25 cellular contexts compared by ENCODE assay signal in genomic region chr6:134020071-134020470, GRCh38. TPM values are rescaled to one million over a fixed set of nuclear protein-coding genes. Genes with fewer than 3 reads are reported as not detected.
A peak's percentile ranks its signal among the peaks of the same experiment; 100 is the strongest.
DNase-seq lines count a peak whose midpoint lies in the region; ATAC-seq, FAIRE-seq and TF ChIP-seq lines count a peak whose summit lies in the region.
"Had no signal": no experiment of that assay in that cellular context is flagged by ENCODE, and none has a peak within 500 bp of the region (broad histone marks: within the 10 kb centered on the region; RNA-seq: fewer than 3 reads in every experiment).

No MANE protein-coding gene starts in this region.

- no peak overlapping the region for H3K9ac ChIP-seq in muscle layer of colon (ENCODE audit: low read length)
- H3K9ac ChIP-seq: GM23248 had no signal

- H3K4me1 ChIP-seq in ascending aorta, result peaks cover 0 to 5% of the 10 kb centered on the region in 2 donors
- peaks cover 18% of the 10 kb centered on the region for H3K4me1 ChIP-seq in muscle layer of colon (ENCODE audit: insufficient read depth, low read length)
- peaks cover 21 to 45% of the 10 kb centered on the region in 2 donors for H3K4me1 ChIP-seq in thoracic aorta (ENCODE audit: control insufficient read depth in 1 of 2, low read depth in 2 of 2)

- TF ChIP-seq CTCF in D721Med (IDR thresholded peaks at IDR 0.05; ENCODE audit: insufficient read depth, missing control alignments) (no peak), ascending aorta (IDR thresholded peaks at IDR 0.05) (no peak), thoracic aorta (IDR thresholded peaks at IDR 0.05) (no peak)

- no peak overlapping the region for H3K4me3 ChIP-seq in ascending aorta
- no peak overlapping the region for H3K4me3 ChIP-seq in muscle layer of colon (ENCODE audit: low read depth in 1 of 2, low read length in 2 of 2)
- H3K4me3 ChIP-seq in thoracic aorta, result peak overlapping the region; percentile 48
- H3K4me3 ChIP-seq: GM12878, GM23248, K562 had no signal

- H3K27ac ChIP-seq in ascending aorta, result peak overlapping the region; percentile 54 to 56
- H3K27ac ChIP-seq in muscle layer of colon (ENCODE audit: low read depth, low read length), result peak overlapping the region; percentile 8
- peak overlapping the region; percentile 69 to 75 for H3K27ac ChIP-seq in thoracic aorta
- H3K27ac ChIP-seq: GM23248, HL-60 had no signal

- DNase-seq in D721Med (ENCODE audit: insufficient read length, low spot score), result peak; percentile 21
- DNase-seq in ascending aorta (ENCODE audit: low spot score in 2 of 2), result no peak
- no peak for DNase-seq in thoracic aorta (ENCODE audit: low spot score)
- no peak for DNase-seq in NCI-H1436 treated with DMSO at 0.1 percent for 48 hours (lab: John Stamatoyannopoulos, UW)
- DNase-seq in ACHN, result no peak
- DNase-seq: CD4-positive, alpha-beta T cell; COR-L47; DMS 273 treated with DMSO at 0.1 percent for 48 hours; DMS79 treated with DMSO at 0.1 percent for 48 hours; GM23248; H9; MM.1S; NCI-H1092; NCI-H2029; NCI-H226; NCI-H510A treated with DMSO at 0.1 percent for 48 hours; NCI-H748 treated with DMSO at 0.1 percent for 48 hours had no signal

- peak; percentile 29 for ATAC-seq in thoracic aorta (ENCODE audit: insufficient number of reproducible peaks, low FRiP score, low read depth)
- ATAC-seq in HG03039 (IDR thresholded peaks at IDR 0.05; ENCODE audit: unreplicated experiment), result no peak
- ATAC-seq: GM12878, HepG2, K562, Panc1 had no signal

- H3K9me3 ChIP-seq in ascending aorta (no peaks in the 10 kb centered on the region), muscle layer of colon (ENCODE audit: low read length) (no peaks in the 10 kb centered on the region), thoracic aorta (no peaks in the 10 kb centered on the region)

- H3K36me3 ChIP-seq in ascending aorta (no peaks in the 10 kb centered on the region), muscle layer of colon (ENCODE audit: insufficient read depth, low read length) (no peaks in the 10 kb centered on the region), thoracic aorta (no peaks in the 10 kb centered on the region)

- no peak for FAIRE-seq in D721Med (lab: Jason Lieb, UNC)
- FAIRE-seq: GM12878, HepG2 had no signal

- intact Hi-C loops in ascending aorta (cut with DNase I), result no loop called here

- H3K27me3 ChIP-seq in ascending aorta, result no peaks in the 10 kb centered on the region
- H3K27me3 ChIP-seq in muscle layer of colon (ENCODE audit: control insufficient read depth in 1 of 2, insufficient read depth in 2 of 2, low read length in 2 of 2), result no peaks in the 10 kb centered on the region
- H3K27me3 ChIP-seq in thoracic aorta (replicated peaks; ENCODE audit: insufficient read depth), result no peaks in the 10 kb centered on the region

- in situ Hi-C loops in ACHN (cut with HindIII; ENCODE audit: low pct_ligation_motif_present, low pct_unique_long_range_greater_than_20kb, low sequenced_read_pairs), result no loop called here

RNA-seq across cellular contexts. Expression of gene SLC2A12, which starts 32.4 kb away (rescaled TPM):
- total RNA-seq in ascending aorta (not detected), thoracic aorta (10 to 100 TPM in 1 of 2 donors, 1 to 10 TPM in 1; 3.2 to 12.9 TPM)
- total RNA-seq: A673; CD4-positive, alpha-beta T cell had no signal

Comparison
In these comparisons a context has a peak if more than half of its experiments do, and no peak if none do; other contexts are left out.
1. H3K27ac ChIP-seq: peak in every context shown above with its lines; median percentile 72 in thoracic aorta; 55 in ascending aorta; 8 in muscle layer of colon.